In genomic region chr7:101576993-101577392, GRCh38 we compare ENCODE assay signal across 18 cellular contexts. TPM values are rescaled to one million over a fixed set of nuclear protein-coding genes. Genes with fewer than 3 reads are reported as not detected.
DNase-seq lines count a peak whose midpoint lies in the region; ATAC-seq and TF ChIP-seq lines count a peak whose summit lies in the region.
"Had no signal": no experiment of that assay in that cellular context is flagged by ENCODE, and none has a peak within 500 bp of the region (broad histone marks: within the 10 kb centered on the region; RNA-seq: fewer than 3 reads in every experiment).

No MANE protein-coding gene starts in this region.

- no peak overlapping the region for H3K9ac ChIP-seq in mesendoderm (ENCODE audit: low read length)

- H3K36me3 ChIP-seq in HEK293 (ENCODE audit: control insufficient read depth in 2 of 2, insufficient read depth in 1 of 2, low read length in 2 of 2), result no peaks in the 10 kb centered on the region
- no peaks in the 10 kb centered on the region for H3K36me3 ChIP-seq in mesendoderm (ENCODE audit: control insufficient read depth, insufficient read depth, low read length)
- H3K36me3 ChIP-seq: MG63, Peyer's patch had no signal

- H3K27me3 ChIP-seq in mesendoderm (ENCODE audit: insufficient read depth, low read length, poor library complexity), result no peaks in the 10 kb centered on the region
- H3K27me3 ChIP-seq: MG63, Peyer's patch had no signal

- ATAC-seq in HG03025 (IDR thresholded peaks at IDR 0.05; ENCODE audit: low FRiP score, unreplicated experiment), result no peak
- no peak for ATAC-seq in GM18519 (IDR thresholded peaks at IDR 0.05; ENCODE audit: low FRiP score, unreplicated experiment)

- no peak overlapping the region for H3K27ac ChIP-seq in HEK293 (ENCODE audit: extremely low read depth, low read depth, low read length)
- no peak overlapping the region for H3K27ac ChIP-seq in coronary artery
- no peak overlapping the region for H3K27ac ChIP-seq in mesendoderm (ENCODE audit: low read depth, low read length)
- H3K27ac ChIP-seq: Peyer's patch had no signal

- H2BK120ac ChIP-seq in mesendoderm (ENCODE audit: low read depth, low read length), result no peak overlapping the region

- TF ChIP-seq CTCF in HEK293 (tag by site-specific recombination; IDR thresholded peaks at IDR 0.05), result no peak
- no peak for TF ChIP-seq CTCF in coronary artery (IDR thresholded peaks at IDR 0.05)

- no peaks in the 10 kb centered on the region for H3K79me2 ChIP-seq in mesendoderm (ENCODE audit: control insufficient read depth, insufficient read depth, low read length)

- H2AK5ac ChIP-seq in mesendoderm (ENCODE audit: low read length), result no peak overlapping the region

- no peak overlapping the region for H2BK5ac ChIP-seq in mesendoderm (ENCODE audit: low read length)

- no peaks in the 10 kb centered on the region for H3K4me1 ChIP-seq in HEK293 (ENCODE audit: control insufficient read depth, insufficient read depth, low read length)
- no peaks in the 10 kb centered on the region for H3K4me1 ChIP-seq in mesendoderm (ENCODE audit: control insufficient read depth, low read depth, low read length)
- H3K4me1 ChIP-seq: Peyer's patch had no signal

- H3K4me2 ChIP-seq in mesendoderm (ENCODE audit: low read length), result no peak overlapping the region

- no peak overlapping the region for H3K4me3 ChIP-seq in HEK293 (ENCODE audit: low read depth, low read length)
- no peak overlapping the region for H3K4me3 ChIP-seq in coronary artery
- no peak overlapping the region for H3K4me3 ChIP-seq in mesendoderm (ENCODE audit: low read length)
- H3K4me3 ChIP-seq: MG63, Peyer's patch had no signal

- no peak overlapping the region for H4K8ac ChIP-seq in mesendoderm (ENCODE audit: low read depth, low read length)

- no peaks in the 10 kb centered on the region; the same call in 1 of the 2 replicates for H3K9me3 ChIP-seq in HEK293 (ENCODE audit: control insufficient read depth, insufficient read depth, low read depth, low read length)
- H3K9me3 ChIP-seq: MG63, Peyer's patch had no signal

- no peaks in the 10 kb centered on the region for H3K79me1 ChIP-seq in mesendoderm (ENCODE audit: low read length)

- no peak overlapping the region for H2BK15ac ChIP-seq in mesendoderm (replicated peaks; ENCODE audit: low read depth)

- H4K5ac ChIP-seq in mesendoderm (ENCODE audit: low read length), result no peak overlapping the region

- POLR2A ChIA-PET in HEK293 (lab: Yijun Ruan, JAX), result no interaction called here

- DNase-seq in ELF-1 (ENCODE audit: low read depth, low spot score) (peak; percentile 45), coronary artery (ENCODE audit: low spot score) (peak; percentile 4), mesendoderm (peak; percentile 50)
- DNase-seq in activated CD4-positive, CD25-positive, alpha-beta regulatory T cell treated with anti-CD3 and anti-CD28 coated beads, Interleukin-2, amount 50 U/mL, for 72 hours, result no peak
- DNase-seq: AML-193; CD4-positive, CD25-positive, alpha-beta regulatory T cell; GF-D8; KG1; MG63; NCI-H1105 treated with DMSO at 0.1 percent for 48 hours; NCI-H187; NCI-H2171 treated with DMSO at 0.1 percent for 48 hours; NCI-H82; SHP77 treated with DMSO at 0.1 percent for 48 hours had no signal

- H3K23ac ChIP-seq in mesendoderm (ENCODE audit: low read length), result no peak overlapping the region

- H3K4ac ChIP-seq in mesendoderm (ENCODE audit: low read depth, low read length), result no peak overlapping the region

- H3K56ac ChIP-seq in mesendoderm (ENCODE audit: low read length), result no peak overlapping the region

- H3K18ac ChIP-seq in mesendoderm (ENCODE audit: low read length), result no peak overlapping the region

- CTCF ChIA-PET in HEK293 (lab: Yijun Ruan, JAX), result interaction anchor here (0.6 to 1.7 kb wide), 3 partner anchors 23 to 37 kb away, joined by 3 to 9 read pairs (median 4); no protein-coding TSS in a partner anchor

- no CpG with 5 or more reads among the region's 3 CpGs for WGBS in mesendoderm (ENCODE audit: extremely low coverage, insufficient coverage, low lambda C conversion rate)

TF ChIP-seq in HEK293, 187 proteins besides CTCF, POLR2A, EP300 and RAD21:
- no peak for TF ChIP-seq ZNF596 (tag by site-specific recombination; IDR thresholded peaks at IDR 0.05)
- TF ChIP-seq SETDB1 (IDR thresholded peaks at IDR 0.05; ENCODE audit: insufficient read length, low read length), result peak; percentile 43

RNA-seq across cellular contexts. Expression of gene MYL10, which starts 52.1 kb away (rescaled TPM):
- 3.1 TPM for polyA plus RNA-seq in mesendoderm (2013, experiment 1 of 2)
- 2.5 TPM for polyA plus RNA-seq in mesendoderm (2013, experiment 2 of 2)
- polyA plus RNA-seq: CD4-positive, CD25-positive, alpha-beta regulatory T cell had no signal
